ENCODE assay signal across 8 cellular contexts in the genomic region with DNA sequence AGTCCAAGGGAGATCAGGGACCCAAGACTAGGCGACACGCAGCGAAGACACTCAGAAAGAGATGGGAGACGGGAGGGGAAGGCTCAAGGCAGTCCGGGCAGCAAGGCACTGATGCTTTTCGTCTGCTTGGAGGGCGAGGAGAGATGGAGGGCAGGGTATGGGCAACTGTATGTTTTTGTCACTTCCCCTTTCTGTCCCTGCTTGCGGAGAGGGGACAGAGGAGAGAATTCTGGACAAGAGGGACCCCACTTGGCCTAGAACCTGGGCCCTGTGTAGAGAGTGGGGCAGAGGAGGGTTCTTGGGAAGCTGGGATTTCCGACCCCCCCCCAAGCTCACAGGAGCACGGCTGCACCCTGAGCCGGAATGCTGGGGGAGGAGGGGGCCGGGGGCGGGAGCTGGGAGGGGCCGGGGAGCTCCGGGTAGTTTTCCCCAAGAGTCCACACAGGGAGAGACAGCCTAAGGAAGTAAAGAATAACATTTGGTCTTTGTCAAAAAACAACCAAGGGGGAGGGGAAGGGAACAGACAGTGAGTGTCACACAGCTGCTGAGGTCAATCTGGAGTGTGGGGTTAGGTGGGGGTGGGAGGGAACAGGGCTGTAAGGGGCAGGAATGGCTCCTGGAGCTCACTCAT. TPM values are rescaled to one million over a fixed set of nuclear protein-coding genes. Genes with fewer than 3 reads are reported as not detected.
DNase-seq lines count a peak whose midpoint lies in the region; ATAC-seq and TF ChIP-seq lines count a peak whose summit lies in the region.

No MANE protein-coding gene starts in this region.

- DNase-seq in AML-193 (lab: John Stamatoyannopoulos, UW) (peak; percentile 75 to 90), Karpas-422 (peak; percentile 71), mesothelial cell of epicardium (ENCODE audit: low spot score in 2 of 2, unreplicated experiment in 2 of 2) (no peak), globus pallidus (ENCODE audit: low spot score) (no peak), NCI-H1417 (lab: John Stamatoyannopoulos, UW) (no peak)
- DNase-seq in stimulated activated CD8-positive, alpha-beta memory T cell treated with anti-CD3 and anti-CD28 coated beads, Interleukin-4, amount 100 ng/mL, for 48 hours = no peak

- H3K4me1 Mint-ChIP-seq in brain (peaks cover 37% of the 10 kb centered on the region), mesothelial cell of epicardium (peaks cover 36% of the 10 kb centered on the region)

- no peaks in the 10 kb centered on the region for H3K9me3 ChIP-seq in Karpas-422 (ENCODE audit: low read length)

- peak overlapping the region; percentile 89 for H3K27ac ChIP-seq in Karpas-422 (ENCODE audit: low read length)

- no peaks in the 10 kb centered on the region; the same call in 1 of the 2 replicates for H4K20me1 ChIP-seq in Karpas-422 (ENCODE audit: insufficient read depth, low read depth, low read length)

- H3K36me3 ChIP-seq in Karpas-422 (ENCODE audit: insufficient read depth, low read length) = no peaks in the 10 kb centered on the region

- ATAC-seq in GM19023 (IDR thresholded peaks at IDR 0.05; ENCODE audit: unreplicated experiment) = no peak

- H3K9ac ChIP-seq in Karpas-422 (ENCODE audit: low read length) = peak overlapping the region; percentile 97

- no peaks in the 10 kb centered on the region for H3K9me2 ChIP-seq in Karpas-422 (replicated peaks; ENCODE audit: insufficient read depth, low read length)

- H3K4me3 Mint-ChIP-seq in brain = peak overlapping the region; percentile 95 to 98 (median 97)
- H3K4me3 Mint-ChIP-seq in mesothelial cell of epicardium = peak overlapping the region; percentile 91

- H3K4me1 ChIP-seq in Karpas-422 (ENCODE audit: low read length) = peaks cover 32% of the 10 kb centered on the region

- H3K27ac Mint-ChIP-seq in brain (peak overlapping the region; percentile 72 to 98 (median 95)), mesothelial cell of epicardium (peak overlapping the region; percentile 96)

- TF ChIP-seq CTCF in brain (conservative IDR thresholded peaks at IDR 0.05) (no peak), mesothelial cell of epicardium (IDR thresholded peaks at IDR 0.05; ENCODE audit: unreplicated experiment) (no peak)

- peak overlapping the region; percentile 2; the same call in 1 of the 2 replicates for H2AFZ ChIP-seq in Karpas-422 (ENCODE audit: low read length)

- no peaks in the 10 kb centered on the region for H3K36me3 Mint-ChIP-seq in brain
- no peaks in the 10 kb centered on the region for H3K36me3 Mint-ChIP-seq in mesothelial cell of epicardium

- H3K27me3 ChIP-seq in Karpas-422 (ENCODE audit: low read length) = no peaks in the 10 kb centered on the region

- peak overlapping the region; percentile 97 for H3K4me2 ChIP-seq in Karpas-422 (ENCODE audit: low read depth, low read length, poor library complexity, severe bottlenecking)

- peak overlapping the region; percentile 95 for H3K4me3 ChIP-seq in Karpas-422 (ENCODE audit: low read length)

- no peaks in the 10 kb centered on the region for H3K9me3 Mint-ChIP-seq in brain
- no peaks in the 10 kb centered on the region for H3K9me3 Mint-ChIP-seq in mesothelial cell of epicardium

- H3K27me3 Mint-ChIP-seq in brain (peaks cover 7% of the 10 kb centered on the region), mesothelial cell of epicardium (ENCODE audit: low read depth) (no peaks in the 10 kb centered on the region)

- H3K79me2 ChIP-seq in Karpas-422 (ENCODE audit: low read length) = peaks cover 21% of the 10 kb centered on the region

RNA-seq across cellular contexts. Expression of a gene that starts 1.8 kb away (rescaled TPM):
- total RNA-seq in Karpas-422 (2014; rRNA removed; shearing (Covaris generic); ENCODE audit: low replicate concordance) = 11.9 and 33.5 TPM in 2 replicates
- polyA plus RNA-seq in brain (ENCODE audit: insufficient read depth, low read depth, low replicate concordance) = 32.4 TPM
- 117 to 128 TPM (median 127 TPM) in 3 replicates for total RNA-seq in mesothelial cell of epicardium

RNA-seq across cellular contexts. Expression of a gene that starts 2.0 kb away (rescaled TPM):
- 1.0 TPM in 1 of 2 replicates, not detected in the other for total RNA-seq in Karpas-422 (2014; rRNA removed; shearing (Covaris generic); ENCODE audit: low replicate concordance)
- 0.53 TPM for polyA plus RNA-seq in brain (ENCODE audit: insufficient read depth, low read depth, low replicate concordance)
- total RNA-seq in mesothelial cell of epicardium = 0.54 to 0.93 TPM (median 0.64 TPM) in 3 replicates

RNA-seq across cellular contexts. Expression of a gene that starts 10.5 kb away (rescaled TPM):
- total RNA-seq in Karpas-422 (2014; rRNA removed; shearing (Covaris generic); ENCODE audit: low replicate concordance) = 2.5 and 4.9 TPM in 2 replicates
- polyA plus RNA-seq in brain (ENCODE audit: insufficient read depth, low read depth, low replicate concordance) = 0.81 TPM
- 7.9 to 13.5 TPM (median 10.6 TPM) in 3 replicates for total RNA-seq in mesothelial cell of epicardium

RNA-seq across cellular contexts. Expression of a gene that starts 18.0 kb away (rescaled TPM):
- 2.8 and 12.3 TPM in 2 replicates for total RNA-seq in Karpas-422 (2014; rRNA removed; shearing (Covaris generic); ENCODE audit: low replicate concordance)
- polyA plus RNA-seq in brain (ENCODE audit: insufficient read depth, low read depth, low replicate concordance) = 24.2 TPM
- total RNA-seq in mesothelial cell of epicardium = 461 to 479 TPM (median 479 TPM) in 3 replicates

RNA-seq across cellular contexts. Expression of a gene that starts 28.2 kb away (rescaled TPM):
- 8.2 and 9.7 TPM in 2 replicates for total RNA-seq in Karpas-422 (2014; rRNA removed; shearing (Covaris generic); ENCODE audit: low replicate concordance)
- 47.9 TPM for polyA plus RNA-seq in brain (ENCODE audit: insufficient read depth, low read depth, low replicate concordance)
- total RNA-seq in mesothelial cell of epicardium = 22.5 to 25.9 TPM (median 24.7 TPM) in 3 replicates

Comparison
In these comparisons a context has a peak if more than half of its experiments do, and no peak if none do; other contexts are left out.
1. DNase-seq: peak in AML-193 (2 of 2) and Karpas-422 (single experiment); none in mesothelial cell of epicardium (0 of 2), globus pallidus (single experiment), stimulated activated CD8-positive, alpha-beta memory T cell treated with anti-CD3 and anti-CD28 coated beads, Interleukin-4, amount 100 ng/mL, for 48 hours (single experiment) and NCI-H1417 (0 of 3).